13 cellular contexts compared by ENCODE assay signal in the genomic region with DNA sequence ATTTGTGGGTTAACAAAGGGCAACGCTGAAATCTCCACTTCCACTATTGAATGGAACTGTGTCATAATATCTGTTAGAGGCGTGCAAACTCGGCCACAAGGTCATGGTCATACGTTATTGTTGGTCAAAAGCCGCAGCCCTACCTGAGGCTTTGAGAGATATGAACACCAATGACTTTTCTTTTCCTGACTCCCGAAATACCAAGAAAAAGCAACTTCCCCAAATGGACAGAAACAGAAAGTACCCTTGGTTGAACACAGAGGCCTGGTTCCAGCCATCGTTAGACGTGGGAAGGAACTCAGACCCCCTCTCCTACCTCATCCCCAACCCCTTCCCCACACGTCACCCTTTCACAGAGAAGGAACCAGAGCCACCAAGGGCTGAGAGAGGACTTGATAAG. TPM values are rescaled to one million over a fixed set of nuclear protein-coding genes. Genes with fewer than 3 reads are reported as not detected.
DNase-seq lines count a peak whose midpoint lies in the region; ATAC-seq and TF ChIP-seq lines count a peak whose summit lies in the region.
"Had no signal": no experiment of that assay in that cellular context is flagged by ENCODE, and none has a peak within 500 bp of the region (broad histone marks: within the 10 kb centered on the region; RNA-seq: fewer than 3 reads in every experiment).

No MANE protein-coding gene starts in this region.

- peaks cover 27 to 47% (median 32%) of the 10 kb centered on the region in 4 donors for H3K4me1 Mint-ChIP-seq in CD4-positive, CD25-positive, alpha-beta regulatory T cell
- H3K4me1 Mint-ChIP-seq in activated T-helper 17 cell treated with anti-CD3 and anti-CD28 coated beads, Interleukin-2, amount 50 U/mL, for 72 hours: peaks cover 31% of the 10 kb centered on the region
- peaks cover 29 to 49% of the 10 kb centered on the region in 2 donors for H3K4me1 Mint-ChIP-seq in natural killer cell

- in situ Hi-C loops in KBM-7 (cut with MboI; ENCODE audit: low pct_unique_long_range_greater_than_20kb, low sequenced_read_pairs): no loop called here

- H3K9me3 ChIP-seq in CD4-positive, CD25-positive, alpha-beta regulatory T cell (ENCODE audit: control insufficient read depth in 2 of 2, low read length in 2 of 2): peaks cover 0 to 6% of the 10 kb centered on the region in 2 experiments

- peak overlapping the region in 2 of 3 donors; percentile 10 to 68 for H3K27ac Mint-ChIP-seq in CD4-positive, CD25-positive, alpha-beta regulatory T cell
- peak overlapping the region; percentile 39 for H3K27ac Mint-ChIP-seq in activated T-helper 17 cell treated with anti-CD3 and anti-CD28 coated beads, Interleukin-2, amount 50 U/mL, for 72 hours
- peak overlapping the region in 1 of 2 donors; percentile 89 for H3K27ac Mint-ChIP-seq in natural killer cell

- H3K27me3 Mint-ChIP-seq in CD4-positive, CD25-positive, alpha-beta regulatory T cell: no peaks in the 10 kb centered on the region
- H3K27me3 Mint-ChIP-seq in activated T-helper 17 cell treated with anti-CD3 and anti-CD28 coated beads, Interleukin-2, amount 50 U/mL, for 72 hours: no peaks in the 10 kb centered on the region
- no peaks in the 10 kb centered on the region for H3K27me3 Mint-ChIP-seq in natural killer cell (ENCODE audit: low read depth in 2 of 2)

- peaks cover 22% of the 10 kb centered on the region for H3K36me3 Mint-ChIP-seq in CD4-positive, CD25-positive, alpha-beta regulatory T cell
- peaks cover 38% of the 10 kb centered on the region for H3K36me3 Mint-ChIP-seq in activated T-helper 17 cell treated with anti-CD3 and anti-CD28 coated beads, Interleukin-2, amount 50 U/mL, for 72 hours (ENCODE audit: low read depth)
- peaks cover 7% of the 10 kb centered on the region for H3K36me3 Mint-ChIP-seq in natural killer cell

- CTCF ChIA-PET in GM10248 (lab: Yijun Ruan, JAX): no interaction called here

- H3K36me3 ChIP-seq in CD4-positive, CD25-positive, alpha-beta regulatory T cell (ENCODE audit: control insufficient read depth, insufficient read depth, low read length): peaks cover 4% of the 10 kb centered on the region

- H3K4me3 Mint-ChIP-seq in CD4-positive, CD25-positive, alpha-beta regulatory T cell: peak overlapping the region; percentile 80 to 100 (median 93)
- peak overlapping the region; percentile 88 for H3K4me3 Mint-ChIP-seq in activated T-helper 17 cell treated with anti-CD3 and anti-CD28 coated beads, Interleukin-2, amount 50 U/mL, for 72 hours
- peak overlapping the region; percentile 96 for H3K4me3 Mint-ChIP-seq in natural killer cell

- H3K4me1 ChIP-seq in CD4-positive, CD25-positive, alpha-beta regulatory T cell (ENCODE audit: control insufficient read depth, insufficient read depth, low read length, poor library complexity, severe bottlenecking): peaks cover 38% of the 10 kb centered on the region

- no peak for DNase-seq in CD4-positive, CD25-positive, alpha-beta regulatory T cell
- DNase-seq in KBM-7 (peak; percentile 87), natural killer cell (no peak), DMS114 treated with DMSO at 0.1 percent for 48 hours (lab: John Stamatoyannopoulos, UW; ENCODE audit: unreplicated experiment) (no peak), NCI-H82 (lab: John Stamatoyannopoulos, UW) (no peak), GM10248 (ENCODE audit: extremely low spot score) (no peak)
- DNase-seq: cerebellar nuclear complex, DMS153, kidney, NCI-H2227 treated with DMSO at 0.1 percent for 48 hours had no signal

- H3K9me3 Mint-ChIP-seq in CD4-positive, CD25-positive, alpha-beta regulatory T cell: peaks cover 0 to 26% (median 4%) of the 10 kb centered on the region in 7 donors
- H3K9me3 Mint-ChIP-seq in activated T-helper 17 cell treated with anti-CD3 and anti-CD28 coated beads, Interleukin-2, amount 50 U/mL, for 72 hours: peaks cover 13% of the 10 kb centered on the region
- peaks cover 3 to 4% of the 10 kb centered on the region in 2 donors for H3K9me3 Mint-ChIP-seq in natural killer cell

- intact Hi-C loops in natural killer cell (cut with micrococcal nuclease): loop anchor here (10.0 kb wide), 1 partner anchor 58 kb away; a partner anchor contains a TSS

- H3K27me3 ChIP-seq in CD4-positive, CD25-positive, alpha-beta regulatory T cell (ENCODE audit: control insufficient read depth, insufficient read depth, low read length): no peaks in the 10 kb centered on the region

- no peak for ATAC-seq in CD4-positive, CD25-positive, alpha-beta regulatory T cell (ENCODE audit: low read depth in 2 of 2)
- no peak for ATAC-seq in activated T-helper 17 cell treated with anti-CD3 and anti-CD28 coated beads, Interleukin-2, amount 50 U/mL, for 72 hours (replicated peaks)
- ATAC-seq in natural killer cell: peak in 1 of 3 donors; percentile 45
- ATAC-seq in HG03280 (IDR thresholded peaks at IDR 0.05; ENCODE audit: unreplicated experiment): no peak
- ATAC-seq: SK-N-SH treated with all-trans-retinoic acid at 6 μM for 48 hours had no signal

- no peak overlapping the region for H3K27ac ChIP-seq in CD4-positive, CD25-positive, alpha-beta regulatory T cell (ENCODE audit: insufficient read depth, low read length, poor library complexity, severe bottlenecking)

- TF ChIP-seq CTCF in natural killer cell (IDR thresholded peaks at IDR 0.05) (no peak), GM10248 (IDR thresholded peaks at IDR 0.05; ENCODE audit: control extremely low read depth, extremely low read depth, low read depth, missing control alignments) (no peak)

- H3K4me3 ChIP-seq in CD4-positive, CD25-positive, alpha-beta regulatory T cell (ENCODE audit: low read depth, low read length): no peak overlapping the region

- POLR2A ChIA-PET in GM10248 (lab: Yijun Ruan, JAX): no interaction called here

RNA-seq across cellular contexts. Expression of a gene that starts 1.4 kb away (rescaled TPM):
- total RNA-seq in CD4-positive, CD25-positive, alpha-beta regulatory T cell: 275 TPM
- polyA plus RNA-seq in CD4-positive, CD25-positive, alpha-beta regulatory T cell: 10 to 100 TPM; 34.8 to 40.1 (median 36.9) TPM
- total RNA-seq in activated T-helper 17 cell treated with anti-CD3 and anti-CD28 coated beads, Interleukin-2, amount 50 U/mL, for 72 hours: 10 to 100 TPM; 47.2 to 78.6 TPM
- 100 to 1,000 TPM; 254 to 364 (median 348) TPM for total RNA-seq in natural killer cell

RNA-seq across cellular contexts. Expression of a gene that starts 54.4 kb away (rescaled TPM):
- total RNA-seq in CD4-positive, CD25-positive, alpha-beta regulatory T cell: not detected
- polyA plus RNA-seq in CD4-positive, CD25-positive, alpha-beta regulatory T cell: under 1 TPM in 1 of 4 donors, not detected in 3; 0.03 TPM
- under 1 TPM; 0.63 to 0.87 TPM for total RNA-seq in activated T-helper 17 cell treated with anti-CD3 and anti-CD28 coated beads, Interleukin-2, amount 50 U/mL, for 72 hours
- under 1 TPM; 0.12 to 0.15 (median 0.14) TPM for total RNA-seq in natural killer cell
